8 cellular contexts compared by ENCODE assay signal in genomic region chr19:43779147-43779819, GRCh38. TPM values are rescaled to one million over a fixed set of nuclear protein-coding genes. Genes with fewer than 3 reads are reported as not detected.
DNase-seq lines count a peak whose midpoint lies in the region; ATAC-seq and TF ChIP-seq lines count a peak whose summit lies in the region.

No MANE protein-coding gene starts in this region.

- RAD21 ChIA-PET in HCT116 (lab: Charles Lee; ENCODE audit: low non-redundant PET in 1 of 2, low total read pairs in 2 of 2, uncharacterized antibody in 2 of 2, unreplicated experiment in 2 of 2), result no interaction called here

- intact Hi-C loops in CD4-positive, alpha-beta memory T cell (cut with micrococcal nuclease), result no loop called here
- intact Hi-C loops in HCT116 (cut with micrococcal nuclease), result no loop called here
- intact Hi-C loops in thyroid gland (cut with DNase I), result no loop called here

- POLR2A ChIA-PET in CD4-positive, alpha-beta memory T cell (lab: Charles Lee; ENCODE audit: partially characterized antibody), result interaction anchor here (1.3 to 7.8 kb wide), 4 partner anchors 12 to 111 kb away, joined by 4 to 106 read pairs (median 56); partner anchors contain the start of gene SMG9
- POLR2A ChIA-PET in HCT116 (lab: Charles Lee), result interaction anchor here (0.9 to 3.2 kb wide), 5 partner anchors 14 to 111 kb away, joined by 3 to 14 read pairs (median 5); no protein-coding TSS in a partner anchor

- no TSS peak for BruUV-seq in HCT116 (replicated peaks; lab: Mats Ljungman, UMichigan)

- no peaks in the 10 kb centered on the region for H3K9me3 ChIP-seq in CD4-positive, alpha-beta memory T cell (ENCODE audit: control insufficient read depth in 1 of 2, low read length in 2 of 2)
- H3K9me3 ChIP-seq in HCT116 (ENCODE audit: control insufficient read depth in 1 of 2, insufficient read depth in 1 of 2, low read depth in 1 of 2, low read length in 2 of 2) (no peaks in the 10 kb centered on the region), thyroid gland (no peaks in the 10 kb centered on the region)

- CTCF ChIA-PET in CD4-positive, alpha-beta memory T cell (lab: Charles Lee; ENCODE audit: partially characterized antibody), result interaction anchor here (0.8 to 8.1 kb wide), 12 partner anchors 8 to 185 kb away, joined by 3 to 94 read pairs (median 6); partner anchors contain the start of gene SMG9
- CTCF ChIA-PET in HCT116 (lab: Charles Lee), result interaction anchor here (1.3 to 6.4 kb wide), 5 partner anchors 11 to 111 kb away, joined by 3 to 38 read pairs (median 4); partner anchors contain the start of gene SMG9

- peaks cover 0 to 1% (median 0%) of the 10 kb centered on the region in 8 donors for H3K9me3 Mint-ChIP-seq in CD4-positive, alpha-beta memory T cell
- H3K9me3 Mint-ChIP-seq in activated naive CD8-positive, alpha-beta T cell treated with anti-CD3 and anti-CD28 coated beads, Interleukin-2, amount 50 U/mL, for 24 hours, result no peaks in the 10 kb centered on the region
- H3K9me3 Mint-ChIP-seq in naive B cell, result no peaks in the 10 kb centered on the region

- no peak overlapping the region for H2AFZ ChIP-seq in HCT116 (ENCODE audit: low read depth, low read length, poor library complexity, severe bottlenecking)

- H3K9me2 ChIP-seq in HCT116 (ENCODE audit: insufficient read depth), result no peaks in the 10 kb centered on the region

- H3K27ac Mint-ChIP-seq in CD4-positive, alpha-beta memory T cell, result peak overlapping the region; percentile 85 to 99 (median 91)
- peak overlapping the region; percentile 90 for H3K27ac Mint-ChIP-seq in activated naive CD8-positive, alpha-beta T cell treated with anti-CD3 and anti-CD28 coated beads, Interleukin-2, amount 50 U/mL, for 24 hours
- H3K27ac Mint-ChIP-seq in naive B cell, result peak overlapping the region; percentile 68 to 96 (median 90)

- TF ChIP-seq CTCF in HCT116 (IDR thresholded peaks at IDR 0.05 in 2 of 3, conservative IDR thresholded peaks at IDR 0.05 in 1 of 3; ENCODE audit: borderline replicate concordance in 1 of 3, insufficient read depth in 1 of 3, low read depth in 2 of 3, low read length in 2 of 3) (no peak), thyroid gland (IDR thresholded peaks at IDR 0.05) (no peak)

- no peak for DNase-seq in CD4-positive, alpha-beta memory T cell
- DNase-seq in HCT116 (ENCODE audit: low read depth, low spot score) (no peak), naive B cell (no peak), NCI-H510A treated with DMSO at 0.1 percent for 48 hours (lab: John Stamatoyannopoulos, UW) (no peak), thyroid gland (no peak), SHP77 treated with DMSO at 0.1 percent for 48 hours (lab: John Stamatoyannopoulos, UW) (no peak), DMS79 treated with DMSO at 0.1 percent for 48 hours (lab: John Stamatoyannopoulos, UW) (no peak)
- DNase-seq in activated naive CD8-positive, alpha-beta T cell treated with anti-CD3 and anti-CD28 coated beads, Interleukin-2, amount 50 U/mL, for 24 hours, result no peak

- peaks cover under 1% of the 10 kb centered on the region for H3K36me3 ChIP-seq in CD4-positive, alpha-beta memory T cell (ENCODE audit: insufficient read depth, low read length)
- H3K36me3 ChIP-seq in HCT116 (ENCODE audit: control insufficient read depth in 1 of 2, insufficient read depth in 2 of 2, low read length in 2 of 2) (peaks cover 2 to 14% of the 10 kb centered on the region in 2 experiments; a peak in 2 of 4 replicates), thyroid gland (no peaks in the 10 kb centered on the region)

- peaks cover 0 to 8% of the 10 kb centered on the region in 2 donors for H3K36me3 Mint-ChIP-seq in CD4-positive, alpha-beta memory T cell
- H3K36me3 Mint-ChIP-seq in activated naive CD8-positive, alpha-beta T cell treated with anti-CD3 and anti-CD28 coated beads, Interleukin-2, amount 50 U/mL, for 24 hours (ENCODE audit: low read depth), result peaks cover 36% of the 10 kb centered on the region
- H3K36me3 Mint-ChIP-seq in naive B cell, result peaks cover 0 to 8% of the 10 kb centered on the region in 2 donors

- H3K4me1 Mint-ChIP-seq in CD4-positive, alpha-beta memory T cell, result peaks cover 55 to 90% (median 72%) of the 10 kb centered on the region in 4 donors
- H3K4me1 Mint-ChIP-seq in activated naive CD8-positive, alpha-beta T cell treated with anti-CD3 and anti-CD28 coated beads, Interleukin-2, amount 50 U/mL, for 24 hours, result peaks cover 71% of the 10 kb centered on the region
- H3K4me1 Mint-ChIP-seq in naive B cell, result peaks cover 78 to 95% (median 79%) of the 10 kb centered on the region in 3 donors

- H3K9ac ChIP-seq in HCT116 (ENCODE audit: low read length), result peak overlapping the region; percentile 88

- H3K4me2 ChIP-seq in HCT116 (ENCODE audit: low read length), result peak overlapping the region; percentile 88

- no peak for TF ChIP-seq RAD21 in HCT116 (IDR thresholded peaks at IDR 0.05; ENCODE audit: low read depth)

- peak overlapping the region; percentile 84 to 92 (median 87) for H3K4me3 Mint-ChIP-seq in CD4-positive, alpha-beta memory T cell
- peak overlapping the region; percentile 80 for H3K4me3 Mint-ChIP-seq in activated naive CD8-positive, alpha-beta T cell treated with anti-CD3 and anti-CD28 coated beads, Interleukin-2, amount 50 U/mL, for 24 hours
- peak overlapping the region; percentile 79 to 96 (median 86) for H3K4me3 Mint-ChIP-seq in naive B cell

- H3K27me3 ChIP-seq in CD4-positive, alpha-beta memory T cell (ENCODE audit: insufficient read depth, low read length), result no peaks in the 10 kb centered on the region
- no peaks in the 10 kb centered on the region for H3K27me3 ChIP-seq in HCT116 (ENCODE audit: insufficient read depth, low read length)
- peaks cover 6% of the 10 kb centered on the region for H3K27me3 ChIP-seq in thyroid gland

- H3K4me3 ChIP-seq in CD4-positive, alpha-beta memory T cell (ENCODE audit: low read length in 2 of 2), result peak overlapping the region; percentile 38 to 48
- H3K4me3 ChIP-seq in HCT116 (replicated peaks in 1 of 2; ENCODE audit: low read depth in 1 of 2, low read length in 2 of 2) (peak overlapping the region; percentile 74), thyroid gland (replicated peaks in 1 of 3) (no peak overlapping the region)

- ATAC-seq in HCT116 (no peak), naive B cell (ENCODE audit: low read depth in 2 of 2) (no peak)
- ATAC-seq in activated naive CD8-positive, alpha-beta T cell treated with anti-CD3 and anti-CD28 coated beads, Interleukin-2, amount 50 U/mL, for 24 hours, result no peak

- H3K4me1 ChIP-seq in CD4-positive, alpha-beta memory T cell (ENCODE audit: insufficient read depth, low read length), result peaks cover 85% of the 10 kb centered on the region
- H3K4me1 ChIP-seq in HCT116 (ENCODE audit: control insufficient read depth in 1 of 2, insufficient read depth in 2 of 2, low read length in 2 of 2), result peaks cover 69 to 83% of the 10 kb centered on the region in 2 experiments
- peaks cover 5 to 7% of the 10 kb centered on the region in 2 donors for H3K4me1 ChIP-seq in thyroid gland

- H3K27ac ChIP-seq in CD4-positive, alpha-beta memory T cell (ENCODE audit: low read depth, low read length), result peak overlapping the region; percentile 67
- peak overlapping the region; percentile 94 for H3K27ac ChIP-seq in HCT116 (ENCODE audit: low read depth, low read length)
- no peak overlapping the region for H3K27ac ChIP-seq in thyroid gland

- no peak for TF ChIP-seq POLR2A in HCT116 (IDR thresholded peaks at IDR 0.05; ENCODE audit: borderline replicate concordance, extremely low read depth, insufficient read depth, insufficient read length)
- TF ChIP-seq POLR2A in thyroid gland (IDR thresholded peaks at IDR 0.05), result no peak

- H3K27me3 Mint-ChIP-seq in CD4-positive, alpha-beta memory T cell, result no peaks in the 10 kb centered on the region
- no peaks in the 10 kb centered on the region for H3K27me3 Mint-ChIP-seq in activated naive CD8-positive, alpha-beta T cell treated with anti-CD3 and anti-CD28 coated beads, Interleukin-2, amount 50 U/mL, for 24 hours
- H3K27me3 Mint-ChIP-seq in naive B cell, result peaks cover 0 to 38% (median 0%) of the 10 kb centered on the region in 3 donors

- peaks cover 83% of the 10 kb centered on the region for H3K79me2 ChIP-seq in HCT116 (ENCODE audit: insufficient read depth, low read length)

- no peaks in the 10 kb centered on the region for H4K20me1 ChIP-seq in HCT116 (ENCODE audit: insufficient read depth)

- 65 to 69% methylated on average over 11 to 16 of the region's 16 CpGs for WGBS in thyroid gland, 2 donors

TF ChIP-seq in HCT116, 20 proteins besides CTCF, POLR2A, EP300 and RAD21:
- TF ChIP-seq JUND (IDR thresholded peaks at IDR 0.05), result no peak
- no peak for TF ChIP-seq ELF1 (IDR thresholded peaks at IDR 0.05; ENCODE audit: borderline replicate concordance, low read depth)
- no peak for TF ChIP-seq POLR2AphosphoS5 (IDR thresholded peaks at IDR 0.05; ENCODE audit: low read depth, low read length)
- TF ChIP-seq EGR1 (IDR thresholded peaks at IDR 0.05; ENCODE audit: low read depth), result no peak
- no peak for TF ChIP-seq EZH2 (IDR thresholded peaks at IDR 0.05)
TF ChIP-seq in HCT116: peak in this region for 0.

RNA-seq across cellular contexts. Expression of gene KCNN4, which starts 1.5 kb away (rescaled TPM):
- 10 to 100 TPM; 33.6 to 33.9 TPM for total RNA-seq in CD4-positive, alpha-beta memory T cell
- polyA plus RNA-seq in CD4-positive, alpha-beta memory T cell, result 10 to 100 TPM; 10.5 to 23.7 TPM
- total RNA-seq in HCT116 (2021; ENCODE audit: unreplicated experiment) (72.9 TPM), thyroid gland (1 to 10 TPM in 2 of 4 donors, under 1 TPM in 2; 0.29 to 1.7 (median 1.0) TPM)
- polyA plus RNA-seq in HCT116 (2012), result 91.1 and 104 TPM in 2 replicates
- 10 to 100 TPM in 4 of 6 donors, 1 to 10 TPM in 2; 9.7 to 17.2 (median 10.3) TPM for polyA plus RNA-seq in naive B cell (ENCODE audit: low read depth in 6 of 6)

RNA-seq across cellular contexts. Expression of gene LYPD5, which starts 23.0 kb away (rescaled TPM):
- under 1 TPM; 0.49 to 0.97 TPM for total RNA-seq in CD4-positive, alpha-beta memory T cell
- polyA plus RNA-seq in CD4-positive, alpha-beta memory T cell, result under 1 TPM; 0.27 to 0.50 TPM
- total RNA-seq in HCT116 (2021; ENCODE audit: unreplicated experiment), result 7.6 TPM
- polyA plus RNA-seq in HCT116 (2012), result 9.0 and 10.2 TPM in 2 replicates
- under 1 TPM in 2 of 6 donors, not detected in 4; 0.28 to 0.65 TPM for polyA plus RNA-seq in naive B cell (ENCODE audit: low read depth in 6 of 6)
- 1 to 10 TPM; 1.6 to 7.6 (median 2.5) TPM for total RNA-seq in thyroid gland

RNA-seq across cellular contexts. Expression of gene SMG9, which starts 24.5 kb away (rescaled TPM):
- total RNA-seq in CD4-positive, alpha-beta memory T cell, result 10 to 100 TPM; 57.6 to 57.9 TPM
- 10 to 100 TPM in 1 of 2 donors, 1 to 10 TPM in 1; 3.8 to 13.7 TPM for polyA plus RNA-seq in CD4-positive, alpha-beta memory T cell
- total RNA-seq in HCT116 (2021; ENCODE audit: unreplicated experiment), result 80.2 TPM
- polyA plus RNA-seq in HCT116 (2012), result 59.4 and 61.6 TPM in 2 replicates
- 10 to 100 TPM in 2 of 6 donors, 1 to 10 TPM in 4; 2.7 to 13.0 (median 8.2) TPM for polyA plus RNA-seq in naive B cell (ENCODE audit: low read depth in 6 of 6)
- 10 to 100 TPM; 15.5 to 34.4 (median 18.8) TPM for total RNA-seq in thyroid gland

RNA-seq across cellular contexts. Expression of gene ZNF283, which starts 47.8 kb away (rescaled TPM):
- total RNA-seq in CD4-positive, alpha-beta memory T cell, result 10 to 100 TPM; 18.1 to 20.7 TPM
- 1 to 10 TPM; 4.3 to 4.9 TPM for polyA plus RNA-seq in CD4-positive, alpha-beta memory T cell
- total RNA-seq in HCT116 (2021; ENCODE audit: unreplicated experiment) (7.6 TPM), thyroid gland (10 to 100 TPM in 3 of 4 donors, 1 to 10 TPM in 1; 9.9 to 29.1 (median 18.9) TPM)
- polyA plus RNA-seq in HCT116 (2012), result 1.6 and 2.7 TPM in 2 replicates
- polyA plus RNA-seq in naive B cell (ENCODE audit: low read depth in 6 of 6), result 1 to 10 TPM in 5 of 6 donors, not detected in 1; 2.0 to 6.4 (median 5.5) TPM

Comparison
In these comparisons a context has a peak if more than half of its experiments do, and no peak if none do; other contexts are left out.
1. H3K27ac ChIP-seq: peak in CD4-positive, alpha-beta memory T cell (single experiment) and HCT116 (single experiment); none in thyroid gland (0 of 3).
2. H3K4me3 ChIP-seq: peak in CD4-positive, alpha-beta memory T cell (2 of 2) and HCT116 (2 of 2); none in thyroid gland (0 of 3).
3. RNA of gene KCNN4, which starts 1.5 kb away (total RNA-seq): 72.9 TPM in HCT116 (single experiment) and 33.6 to 33.9 TPM in CD4-positive, alpha-beta memory T cell; 0.29 to 1.7 TPM in thyroid gland; every median in the first group is over 10 times any median in the second.
4. Peak in every context shown above with its lines, with median percentiles within 50 percentile points of each other: H3K27ac Mint-ChIP-seq and H3K4me3 Mint-ChIP-seq.